Comparison of ENCODE assay signal across 1 cellular context in the genomic region with DNA sequence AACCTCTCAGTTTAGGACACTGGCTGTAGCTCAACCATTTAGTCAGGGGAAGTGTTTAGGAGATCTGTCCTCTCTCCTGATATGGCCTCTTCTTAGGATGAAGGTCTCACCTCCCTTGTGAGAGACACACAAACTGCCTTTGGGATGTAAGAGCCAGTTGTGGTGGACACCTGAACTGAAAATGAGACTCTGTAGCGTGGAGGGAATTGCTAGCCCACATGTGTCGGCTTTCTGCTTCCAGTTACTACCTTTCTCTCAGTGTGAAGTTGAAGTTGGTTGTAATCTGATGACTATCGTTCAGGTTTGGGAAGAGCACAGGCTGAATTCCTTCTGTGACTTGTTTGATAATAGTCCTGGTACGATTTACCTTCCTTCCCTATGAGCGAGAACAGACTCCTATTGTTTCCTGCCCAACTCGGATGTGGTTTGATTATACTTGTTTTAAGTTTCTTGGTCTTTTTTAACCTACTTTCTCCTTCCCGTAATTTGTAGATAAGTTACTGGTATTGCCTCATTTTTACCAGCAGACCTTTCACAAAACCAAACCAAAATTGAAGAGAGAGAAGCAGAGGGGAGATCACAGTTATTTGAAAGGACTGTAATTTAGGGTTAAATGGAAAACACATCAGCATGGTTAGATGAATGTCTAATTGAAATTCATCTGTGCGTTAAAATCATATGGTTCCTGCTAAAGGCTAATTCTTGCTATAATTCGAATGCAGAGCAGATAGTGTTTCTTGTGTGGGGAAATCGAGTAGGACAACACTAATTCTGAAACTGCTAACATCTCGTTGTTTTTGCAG.
TF ChIP-seq lines count a peak whose summit lies in the region.

No MANE protein-coding gene starts in this region.

TF ChIP-seq in HepG2, 621 proteins besides CTCF, POLR2A, EP300 and RAD21:
- no peak for TF ChIP-seq GATAD2A (CRISPR knock-in tag; IDR thresholded peaks at IDR 0.05)
- 0 out of 2 replicates have a peak, but pooled peaks have one; percentile 13 for TF ChIP-seq ATF1 (CRISPR knock-in tag; IDR thresholded peaks at IDR 0.05)
- TF ChIP-seq ZNF550 (CRISPR knock-in tag; IDR thresholded peaks at IDR 0.05; ENCODE audit: borderline replicate concordance): no peak
- TF ChIP-seq, protein P1, sequence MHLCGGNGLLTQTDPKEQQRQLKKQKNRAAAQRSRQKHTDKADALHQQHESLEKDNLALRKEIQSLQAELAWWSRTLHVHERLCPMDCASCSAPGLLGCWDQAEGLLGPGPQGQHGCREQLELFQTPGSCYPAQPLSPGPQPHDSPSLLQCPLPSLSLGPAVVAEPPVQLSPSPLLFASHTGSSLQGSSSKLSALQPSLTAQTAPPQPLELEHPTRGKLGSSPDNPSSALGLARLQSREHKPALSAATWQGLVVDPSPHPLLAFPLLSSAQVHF (CRISPR knock-in tag; IDR thresholded peaks at IDR 0.05): 0 out of 2 replicates have a peak, but pooled peaks have one; percentile 21
